ENCODE assay signal across 1 cellular context in the genomic region with DNA sequence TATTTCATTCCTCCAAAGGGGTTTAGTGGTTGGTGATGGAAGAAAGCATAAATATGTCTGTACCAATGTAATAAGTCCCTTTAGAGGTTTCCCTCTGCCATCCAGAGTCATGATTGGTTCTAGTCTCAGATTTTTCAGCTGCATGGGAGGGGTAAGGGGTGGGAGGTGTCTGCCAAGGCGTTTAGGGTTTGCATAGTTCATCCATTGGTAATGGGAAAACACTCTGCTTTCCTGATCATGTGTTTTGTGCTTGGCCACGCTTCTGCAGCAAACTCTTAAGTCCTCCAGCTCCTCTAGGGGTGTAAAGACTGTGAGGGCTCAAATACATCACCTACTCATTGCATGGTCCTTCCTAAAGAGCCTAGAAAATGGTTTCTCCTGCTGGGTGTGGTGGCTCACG.
TF ChIP-seq lines count a peak whose summit lies in the region.

No MANE protein-coding gene starts in this region.

TF ChIP-seq in endothelial cell of umbilical vein, 7 proteins besides CTCF, POLR2A, EP300 and RAD21:
- TF ChIP-seq JUN (IDR thresholded peaks at IDR 0.05; ENCODE audit: borderline replicate concordance, insufficient read depth, insufficient read length, low read depth) (no peak), MYC (IDR thresholded peaks at IDR 0.05; ENCODE audit: low read depth, low read length) (no peak), POLR2AphosphoS5 (IDR thresholded peaks at IDR 0.05; ENCODE audit: insufficient read depth, low read depth, low read length) (no peak), FOS (IDR thresholded peaks at IDR 0.05; ENCODE audit: borderline replicate concordance, insufficient read depth, low read length) (no peak), EZH2 (IDR thresholded peaks at IDR 0.05; ENCODE audit: borderline replicate concordance, low read depth, low read length, severe bottlenecking) (no peak), GATA2 (IDR thresholded peaks at IDR 0.05; ENCODE audit: insufficient read depth, insufficient read length, low read depth, low read length) (no peak)
- TF ChIP-seq, protein P1, sequence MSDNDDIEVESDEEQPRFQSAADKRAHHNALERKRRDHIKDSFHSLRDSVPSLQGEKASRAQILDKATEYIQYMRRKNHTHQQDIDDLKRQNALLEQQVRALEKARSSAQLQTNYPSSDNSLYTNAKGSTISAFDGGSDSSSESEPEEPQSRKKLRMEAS (IDR thresholded peaks at IDR 0.05; ENCODE audit: insufficient read depth, insufficient read length), result no peak
TF ChIP-seq in endothelial cell of umbilical vein: peak in this region for 0.
